In genomic region chr10:24949616-24950015, GRCh38 we compare ENCODE assay signal across 34 cellular contexts.
"Had no signal": no experiment of that assay in that cellular context is flagged by ENCODE, and none has a peak within 500 bp of the region (broad histone marks: within the 10 kb centered on the region; RNA-seq: fewer than 3 reads in every experiment).

No MANE protein-coding gene starts in this region.

- H3K4me3 ChIP-seq: ascending aorta, Peyer's patch, SJSA1 had no signal

- H3K27me3 Mint-ChIP-seq: activated CD8-positive, alpha-beta memory T cell treated with anti-CD3 and anti-CD28 coated beads, Interleukin-2, amount 10 ng/mL, durations not matched to agents 7 days and 5 days; activated naive CD4-positive, alpha-beta T cell treated with anti-CD3 and anti-CD28 coated beads, Interleukin-2, amount 10 ng/mL, durations not matched to agents 7 days and 5 days; activated naive CD8-positive, alpha-beta T cell; central memory CD8-positive, alpha-beta T cell had no signal

- ATAC-seq: activated CD8-positive, alpha-beta memory T cell treated with anti-CD3 and anti-CD28 coated beads, Interleukin-2, amount 10 ng/mL, durations not matched to agents 7 days and 5 days; activated naive CD8-positive, alpha-beta T cell treated with anti-CD3 and anti-CD28 coated beads, Interleukin-2, amount 50 U/mL, for 24 hours; PC-3 had no signal

- DNase-seq: activated CD4-positive, alpha-beta T cell treated with anti-CD3 and anti-CD28 coated beads for 1 hour; activated CD4-positive, alpha-beta T cell treated with anti-CD3 and anti-CD28 coated beads for 48 hours; activated CD4-positive, alpha-beta T cell treated with anti-CD3 and anti-CD28 coated beads, Interleukin-2, amount 50 U/mL, for 48 hours; activated CD4-positive, CD25-positive, alpha-beta regulatory T cell; activated CD8-positive, alpha-beta memory T cell treated with anti-CD3 and anti-CD28 coated beads for 24 hours; activated CD8-positive, alpha-beta memory T cell treated with anti-CD3 and anti-CD28 coated beads, Interleukin-2, amount 10 ng/mL, durations not matched to agents 7 days and 5 days; activated CD8-positive, alpha-beta memory T cell treated with anti-CD3 and anti-CD28 coated beads, Interleukin-2, amount 50 U/mL, for 48 hours; activated effector memory CD4-positive, alpha-beta T cell treated with Interleukin-2 at 50 U/mL for 16 hours; activated naive CD4-positive, alpha-beta T cell treated with anti-CD3 and anti-CD28 coated beads, Interleukin-2, amount 10 ng/mL, durations not matched to agents 7 days and 5 days; activated naive CD8-positive, alpha-beta T cell treated with anti-CD3 and anti-CD28 coated beads, Interleukin-2, amount 50 U/mL, for 24 hours; activated T-cell treated with anti-CD3 and anti-CD28 coated beads, Interleukin-2, amount 50 U/mL, for 48 hours; amniotic stem cell; Kasumi-1; KG1; MM.1S; MV-4-11; NCI-H1092; NCI-H1436 treated with DMSO at 0.1 percent for 48 hours; NCI-H1694 treated with DMSO at 0.1 percent for 48 hours; NCI-H2029; NCI-H345; NCI-H524 treated with DMSO at 0.1 percent for 48 hours; NK-92 treated with Interleukin-12 subunit alpha and Interleukin-12 subunit beta, amount 100 ng/mL, for 24 hours; PC-3; Peyer's patch; RPMI8226; SHP77 treated with DMSO at 0.1 percent for 48 hours; SK-N-SH; T1000; WERI-Rb-1 had no signal

- H3K9me3 Mint-ChIP-seq: activated naive CD4-positive, alpha-beta T cell treated with anti-CD3 and anti-CD28 coated beads, Interleukin-2, amount 10 ng/mL, durations not matched to agents 7 days and 5 days; activated naive CD8-positive, alpha-beta T cell treated with anti-CD3 and anti-CD28 coated beads, Interleukin-2, amount 50 U/mL, for 24 hours; central memory CD8-positive, alpha-beta T cell had no signal

- H3K4me3 Mint-ChIP-seq: activated CD8-positive, alpha-beta memory T cell treated with anti-CD3 and anti-CD28 coated beads, Interleukin-2, amount 10 ng/mL, durations not matched to agents 7 days and 5 days; activated naive CD4-positive, alpha-beta T cell treated with anti-CD3 and anti-CD28 coated beads, Interleukin-2, amount 10 ng/mL, durations not matched to agents 7 days and 5 days; activated naive CD8-positive, alpha-beta T cell; activated naive CD8-positive, alpha-beta T cell treated with anti-CD3 and anti-CD28 coated beads, Interleukin-2, amount 50 U/mL, for 24 hours; central memory CD8-positive, alpha-beta T cell had no signal

- H3K27ac ChIP-seq: ascending aorta, Peyer's patch, SJSA1, WERI-Rb-1 had no signal

- H3K36me3 Mint-ChIP-seq: activated naive CD4-positive, alpha-beta T cell treated with anti-CD3 and anti-CD28 coated beads, Interleukin-2, amount 10 ng/mL, durations not matched to agents 7 days and 5 days; activated naive CD8-positive, alpha-beta T cell had no signal

- H3K27ac Mint-ChIP-seq: activated CD8-positive, alpha-beta memory T cell treated with anti-CD3 and anti-CD28 coated beads, Interleukin-2, amount 10 ng/mL, durations not matched to agents 7 days and 5 days; activated naive CD4-positive, alpha-beta T cell treated with anti-CD3 and anti-CD28 coated beads, Interleukin-2, amount 10 ng/mL, durations not matched to agents 7 days and 5 days; activated naive CD8-positive, alpha-beta T cell; activated naive CD8-positive, alpha-beta T cell treated with anti-CD3 and anti-CD28 coated beads, Interleukin-2, amount 50 U/mL, for 24 hours had no signal
